Comparison of ENCODE assay signal across 6 cellular contexts in the genomic region with DNA sequence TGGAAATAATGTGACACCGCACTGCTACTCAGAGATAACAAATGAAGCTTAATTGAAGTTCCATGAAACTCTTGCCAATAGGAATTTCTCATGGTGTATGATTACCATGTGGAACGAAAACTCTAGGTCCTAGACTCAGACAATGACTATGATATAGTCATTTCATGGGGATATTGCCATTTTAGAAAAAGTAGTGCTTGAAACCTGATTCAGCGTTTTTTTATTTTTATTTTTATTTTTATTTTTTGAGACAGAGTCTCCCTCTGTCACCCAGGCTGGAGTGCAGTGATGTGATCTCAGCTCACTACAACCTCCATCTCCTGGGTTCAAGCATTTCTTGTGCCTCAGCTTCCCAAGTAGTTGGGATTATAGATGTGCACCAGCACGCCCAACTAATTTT.
"Had no signal": no experiment of that assay in that cellular context is flagged by ENCODE, and none has a peak within 500 bp of the region (broad histone marks: within the 10 kb centered on the region; RNA-seq: fewer than 3 reads in every experiment).

No MANE protein-coding gene starts in this region.

- DNase-seq: Karpas-422, KBM-7, KG1 had no signal

- FAIRE-seq: HTR-8/SVneo had no signal

- H3K9ac ChIP-seq: KMS-11 had no signal

- H3K27ac ChIP-seq: HL-60, KMS-11 had no signal

- H3K4me2 ChIP-seq: KMS-11 had no signal
